34 cellular contexts compared by ENCODE assay signal in genomic region chr9:98514841-98515240, GRCh38.
A peak's percentile ranks its signal among the peaks of the same experiment; 100 is the strongest.
DNase-seq lines count a peak whose midpoint lies in the region; ATAC-seq and TF ChIP-seq lines count a peak whose summit lies in the region.
"Had no signal": no experiment of that assay in that cellular context is flagged by ENCODE, and none has a peak within 500 bp of the region (broad histone marks: within the 10 kb centered on the region; RNA-seq: fewer than 3 reads in every experiment).

No MANE protein-coding gene starts in this region.

- H4K20me1 ChIP-seq in Karpas-422 (ENCODE audit: insufficient read depth, low read depth, low read length), result no peaks in the 10 kb centered on the region
- H4K20me1 ChIP-seq: BLaER1; BLaER1 treated with 17β-estradiol and CSF1 and Interleukin-3, amounts not matched to agents 10 nM and 100 nM had no signal

- no peaks in the 10 kb centered on the region for H3K27me3 ChIP-seq in esophagus muscularis mucosa
- no peaks in the 10 kb centered on the region for H3K27me3 ChIP-seq in lung (ENCODE audit: control insufficient read depth, insufficient read depth)
- H3K27me3 ChIP-seq in neuronal stem cell (ENCODE audit: control insufficient read depth in 3 of 3, insufficient read depth in 3 of 3, low read depth in 1 of 3, low read length in 3 of 3), result no peaks in the 10 kb centered on the region
- H3K27me3 ChIP-seq in Karpas-422 (ENCODE audit: low read length), result no peaks in the 10 kb centered on the region
- H3K27me3 ChIP-seq: BE2C; BLaER1; BLaER1 treated with 17β-estradiol and CSF1 and Interleukin-3, amounts not matched to agents 10 nM and 100 nM had no signal

- H2AK5ac ChIP-seq in neuronal stem cell (ENCODE audit: low read depth, low read length), result no peak overlapping the region

- H3K4me2 ChIP-seq in neuronal stem cell (ENCODE audit: insufficient read depth, low read length, poor library complexity, severe bottlenecking) (no peak overlapping the region), Karpas-422 (ENCODE audit: low read depth, low read length, poor library complexity, severe bottlenecking) (no peak overlapping the region)
- H3K4me2 ChIP-seq: A549; BLaER1; BLaER1 treated with 17β-estradiol and CSF1 and Interleukin-3, amounts not matched to agents 10 nM and 100 nM had no signal

- intact Hi-C loops in esophagus muscularis mucosa (cut with DNase I), result no loop called here

- no peak overlapping the region for H3K27ac Mint-ChIP-seq in osteocyte (ENCODE audit: unreplicated experiment)
- H3K27ac Mint-ChIP-seq: B cell; CD14-positive monocyte; CD4-positive, alpha-beta memory T cell; CD4-positive, alpha-beta T cell; CD4-positive, CD25-positive, alpha-beta regulatory T cell; CD8-positive, alpha-beta memory T cell; CD8-positive, alpha-beta T cell had no signal

- no peak overlapping the region for H4K8ac ChIP-seq in neuronal stem cell (ENCODE audit: low read depth, low read length)

- TF ChIP-seq CTCF in esophagus muscularis mucosa (IDR thresholded peaks at IDR 0.05) (no peak), lung (IDR thresholded peaks at IDR 0.05; ENCODE audit: control extremely low read depth, extremely low read depth) (no peak), osteocyte (IDR thresholded peaks at IDR 0.05) (no peak)

- DNase-seq in esophagus muscularis mucosa (ENCODE audit: extremely low spot score) (peak; percentile 83), lung (ENCODE audit: low spot score) (peak; percentile 25), neuronal stem cell (ENCODE audit: low spot score) (no peak), osteocyte (ENCODE audit: extremely low spot score, unreplicated experiment) (peak; percentile 59), DMS79 treated with DMSO at 0.1 percent for 48 hours (lab: John Stamatoyannopoulos, UW) (no peak), Karpas-422 (no peak), anterior cingulate cortex (lab: John Stamatoyannopoulos, UW) (no peak)
- DNase-seq in stimulated activated CD4-positive, alpha-beta T cell treated with anti-CD3 and anti-CD28 coated beads, Interleukin-12 subunit alpha, Interleukin-12 subunit beta, amount 100 ng/mL, for 4 hours, result no peak
- DNase-seq: 8988T; ACHN; AML-193; BE2C; C1 segment of cervical spinal cord; Caco-2; Calu3; CD4-positive, alpha-beta memory T cell; CD4-positive, alpha-beta T cell; CD4-positive, CD25-positive, alpha-beta regulatory T cell; CD8-positive, alpha-beta memory T cell; CD8-positive, alpha-beta T cell; COR-L47; DMS 273 treated with DMSO at 0.1 percent for 48 hours; DMS153; DMS53; DMS79; DND-41; EL had no signal

- H3K9ac ChIP-seq in neuronal stem cell (ENCODE audit: low read depth, low read length, poor library complexity), result no peak overlapping the region
- H3K9ac ChIP-seq in Karpas-422 (ENCODE audit: low read length), result no peak overlapping the region
- H3K9ac ChIP-seq: BLaER1; BLaER1 treated with 17β-estradiol and CSF1 and Interleukin-3, amounts not matched to agents 10 nM and 100 nM had no signal

- no peak overlapping the region for H2BK12ac ChIP-seq in neuronal stem cell (ENCODE audit: low read length)

- no peak overlapping the region for H4K91ac ChIP-seq in neuronal stem cell (ENCODE audit: low read depth, low read length, poor library complexity)

- H3K9me2 ChIP-seq in Karpas-422 (replicated peaks; ENCODE audit: insufficient read depth, low read length), result no peaks in the 10 kb centered on the region

- H3K27ac ChIP-seq in esophagus muscularis mucosa (replicated peaks in 1 of 4) (no peak overlapping the region), lung (ENCODE audit: low read depth in 1 of 2, low read length in 1 of 2) (no peak overlapping the region), neuronal stem cell (replicated peaks; ENCODE audit: low read length) (no peak overlapping the region), Karpas-422 (ENCODE audit: low read length) (no peak overlapping the region)
- H3K27ac ChIP-seq: 22Rv1; A549; BLaER1; BLaER1 treated with 17β-estradiol and CSF1 and Interleukin-3, amounts not matched to agents 10 nM and 100 nM; C4-2B had no signal

- H3K4ac ChIP-seq in neuronal stem cell (ENCODE audit: low read length), result no peak overlapping the region

- H3K4me1 Mint-ChIP-seq in osteocyte (ENCODE audit: unreplicated experiment), result no peaks in the 10 kb centered on the region
- H3K4me1 Mint-ChIP-seq: B cell; CD14-positive monocyte; CD4-positive, alpha-beta memory T cell; CD4-positive, CD25-positive, alpha-beta regulatory T cell; CD8-positive, alpha-beta memory T cell had no signal

- no peak overlapping the region for H2BK15ac ChIP-seq in neuronal stem cell (ENCODE audit: low read length)

- WGBS in esophagus muscularis mucosa, result 85% methylated on average over 6 of the region's 6 CpGs
- 84 to 88% methylated on average over 6 of the region's 6 CpGs for WGBS in lung, 2 donors
- no CpG with 5 or more reads among the region's 6 CpGs for WGBS in neuronal stem cell (ENCODE audit: extremely low coverage in 2 of 2, insufficient read length in 2 of 2, insufficient replicate concordance in 1 of 2), 2 donors

- no peak for TF ChIP-seq POLR2A in esophagus muscularis mucosa (IDR thresholded peaks at IDR 0.05; ENCODE audit: low read depth)

- TF ChIP-seq EP300 in esophagus muscularis mucosa (IDR thresholded peaks at IDR 0.05), result no peak

- H3K4me1 ChIP-seq in esophagus muscularis mucosa (no peaks in the 10 kb centered on the region), lung (ENCODE audit: control insufficient read depth in 2 of 2, insufficient read depth in 2 of 2, low read length in 2 of 2) (no peaks in the 10 kb centered on the region), neuronal stem cell (ENCODE audit: control insufficient read depth in 2 of 2, insufficient read depth in 1 of 2, low read depth in 1 of 2, low read length in 2 of 2) (peaks cover 0 to 2% of the 10 kb centered on the region in 2 donors), Karpas-422 (ENCODE audit: low read length) (no peaks in the 10 kb centered on the region)
- H3K4me1 ChIP-seq: A549, BE2C, BLaER1, Caco-2 had no signal

- H3K14ac ChIP-seq in neuronal stem cell (ENCODE audit: low read length), result no peak overlapping the region

- no peak for ATAC-seq in lung (ENCODE audit: insufficient read depth, low FRiP score)
- ATAC-seq: A549; CD8-positive, alpha-beta T cell had no signal

- H3K9me3 Mint-ChIP-seq in osteocyte (ENCODE audit: unreplicated experiment), result no peaks in the 10 kb centered on the region
- H3K9me3 Mint-ChIP-seq: CD4-positive, alpha-beta T cell; CD8-positive, alpha-beta T cell had no signal

- H3K18ac ChIP-seq in neuronal stem cell (ENCODE audit: low read length), result no peak overlapping the region

- no peak overlapping the region for H2AFZ ChIP-seq in neuronal stem cell (ENCODE audit: low read length)
- no peak overlapping the region for H2AFZ ChIP-seq in Karpas-422 (ENCODE audit: low read length)

- H3K27me3 Mint-ChIP-seq in osteocyte (ENCODE audit: unreplicated experiment), result no peaks in the 10 kb centered on the region

- H3K79me1 ChIP-seq in neuronal stem cell (ENCODE audit: low read depth, low read length), result no peaks in the 10 kb centered on the region

- H3K9me3 ChIP-seq in esophagus muscularis mucosa (no peaks in the 10 kb centered on the region), lung (ENCODE audit: control insufficient read depth in 2 of 2, insufficient read depth in 1 of 2, low read length in 1 of 2) (no peaks in the 10 kb centered on the region), neuronal stem cell (replicated peaks in 1 of 2; ENCODE audit: control insufficient read depth in 2 of 2, insufficient read depth in 1 of 2, low read depth in 1 of 2, low read length in 2 of 2) (no peaks in the 10 kb centered on the region), Karpas-422 (ENCODE audit: low read length) (no peaks in the 10 kb centered on the region)
- H3K9me3 ChIP-seq: A549; BE2C; BLaER1; BLaER1 treated with 17β-estradiol and CSF1 and Interleukin-3, amounts not matched to agents 10 nM and 100 nM; Caco-2 had no signal

- no peak overlapping the region for H2BK120ac ChIP-seq in neuronal stem cell (ENCODE audit: low read depth, low read length)

- no peak overlapping the region for H3K4me3 ChIP-seq in esophagus muscularis mucosa
- no peak overlapping the region for H3K4me3 ChIP-seq in lung
- H3K4me3 ChIP-seq in neuronal stem cell (ENCODE audit: low read length in 2 of 2), result peak overlapping the region in 1 of 2 donors; percentile 9
- H3K4me3 ChIP-seq in Karpas-422 (ENCODE audit: low read length), result no peak overlapping the region
- H3K4me3 ChIP-seq: A549; BLaER1; BLaER1 treated with 17β-estradiol and CSF1 and Interleukin-3, amounts not matched to agents 10 nM and 100 nM had no signal

- H3K36me3 ChIP-seq in esophagus muscularis mucosa (no peaks in the 10 kb centered on the region), lung (ENCODE audit: control insufficient read depth in 2 of 2, insufficient read depth in 2 of 2, low read length in 2 of 2) (no peaks in the 10 kb centered on the region), neuronal stem cell (replicated peaks in 1 of 2; ENCODE audit: control insufficient read depth in 2 of 2, insufficient read depth in 2 of 2, low read length in 2 of 2) (no peaks in the 10 kb centered on the region), Karpas-422 (ENCODE audit: insufficient read depth, low read length) (no peaks in the 10 kb centered on the region)
- H3K36me3 ChIP-seq: BE2C; BLaER1; BLaER1 treated with 17β-estradiol and CSF1 and Interleukin-3, amounts not matched to agents 10 nM and 100 nM had no signal

- H2BK5ac ChIP-seq in neuronal stem cell (ENCODE audit: low read length), result no peak overlapping the region

- H3K4me3 Mint-ChIP-seq in osteocyte (ENCODE audit: unreplicated experiment), result no peak overlapping the region
- H3K4me3 Mint-ChIP-seq: B cell; CD14-positive monocyte; CD4-positive, alpha-beta memory T cell; CD4-positive, alpha-beta T cell; CD4-positive, CD25-positive, alpha-beta regulatory T cell; CD8-positive, alpha-beta memory T cell; CD8-positive, alpha-beta T cell had no signal

- H3K36me3 Mint-ChIP-seq in osteocyte (ENCODE audit: unreplicated experiment), result no peaks in the 10 kb centered on the region
- H3K36me3 Mint-ChIP-seq: CD14-positive monocyte; CD4-positive, alpha-beta memory T cell; CD4-positive, CD25-positive, alpha-beta regulatory T cell; CD8-positive, alpha-beta memory T cell; CD8-positive, alpha-beta T cell had no signal

- no peaks in the 10 kb centered on the region for H3K79me2 ChIP-seq in Karpas-422 (ENCODE audit: low read length)

- H3K23ac ChIP-seq in neuronal stem cell (ENCODE audit: low read depth, low read length, poor library complexity), result peak overlapping the region; percentile 8

Comparison
In these comparisons a context has a peak if more than half of its experiments do, and no peak if none do; other contexts are left out.
1. DNase-seq: peak in esophagus muscularis mucosa (single experiment), lung (single experiment) and osteocyte (single experiment); none in neuronal stem cell (single experiment), DMS79 treated with DMSO at 0.1 percent for 48 hours (single experiment), Karpas-422 (single experiment), stimulated activated CD4-positive, alpha-beta T cell treated with anti-CD3 and anti-CD28 coated beads, Interleukin-12 subunit alpha, Interleukin-12 subunit beta, amount 100 ng/mL, for 4 hours (single experiment) and anterior cingulate cortex (0 of 58).